In genomic region chr11:113476553-113476952, GRCh38 we compare ENCODE assay signal across 35 cellular contexts. TPM values are rescaled to one million over a fixed set of nuclear protein-coding genes. Genes with fewer than 3 reads are reported as not detected.
"Had no signal": no experiment of that assay in that cellular context is flagged by ENCODE, and none has a peak within 500 bp of the region (broad histone marks: within the 10 kb centered on the region; RNA-seq: fewer than 3 reads in every experiment).

No MANE protein-coding gene starts in this region.

- H3K4me1 ChIP-seq: breast epithelium, colonic mucosa had no signal

- H3K27ac ChIP-seq: adrenal gland, body of pancreas, breast epithelium, cardiac muscle cell, colonic mucosa, epithelial cell of prostate, esophagus squamous epithelium, gastroesophageal sphincter had no signal

- H3K4me3 ChIP-seq: adrenal gland, body of pancreas, breast epithelium, cardiac muscle cell, colonic mucosa, esophagus squamous epithelium, gastroesophageal sphincter had no signal

- H3K4me3 Mint-ChIP-seq: activated CD8-positive, alpha-beta T cell treated with anti-CD3 and anti-CD28 coated beads for 36 hours; activated naive CD8-positive, alpha-beta T cell treated with anti-CD3 and anti-CD28 coated beads, Interleukin-2, amount 50 U/mL, for 24 hours; activated T-cell treated with anti-CD3 and anti-CD28 coated beads, Interleukin-2, amount 50 U/mL, for 4 hours; activated T-helper 17 cell treated with anti-CD3 and anti-CD28 coated beads, Interleukin-2, amount 50 U/mL, for 72 hours had no signal

- H3K9me3 ChIP-seq: adrenal gland, body of pancreas, breast epithelium, colonic mucosa, esophagus squamous epithelium, gastroesophageal sphincter had no signal

- H3K36me3 ChIP-seq: adrenal gland, breast epithelium, cardiac muscle cell, colonic mucosa, esophagus squamous epithelium, gastroesophageal sphincter had no signal

- H3K9me3 Mint-ChIP-seq: activated CD8-positive, alpha-beta T cell treated with anti-CD3 and anti-CD28 coated beads for 36 hours; activated naive CD4-positive, alpha-beta T cell treated with anti-CD3 and anti-CD28 coated beads, Interleukin-2, amount 50 U/mL, for 24 hours; activated naive CD8-positive, alpha-beta T cell treated with anti-CD3 and anti-CD28 coated beads for 36 hours; activated naive CD8-positive, alpha-beta T cell treated with anti-CD3 and anti-CD28 coated beads, Interleukin-2, amount 50 U/mL, for 24 hours; activated T-cell treated with anti-CD3 and anti-CD28 coated beads, Interleukin-2, amount 50 U/mL, for 4 hours; activated T-helper 17 cell treated with anti-CD3 and anti-CD28 coated beads, Interleukin-2, amount 50 U/mL, for 72 hours had no signal

- DNase-seq: activated CD4-positive, alpha-beta T cell treated with anti-CD3 and anti-CD28 coated beads for 48 hours; activated CD4-positive, alpha-beta T cell treated with anti-CD3 and anti-CD28 coated beads, Interleukin-2, amount 50 U/mL, for 1 hour; activated CD4-positive, alpha-beta T cell treated with anti-CD3 and anti-CD28 coated beads, Interleukin-2, amount 50 U/mL, for 48 hours; activated CD8-positive, alpha-beta memory T cell treated with anti-CD3 and anti-CD28 coated beads for 24 hours; activated CD8-positive, alpha-beta T cell treated with anti-CD3 and anti-CD28 coated beads for 36 hours; activated effector memory CD4-positive, alpha-beta T cell treated with Interleukin-2 at 50 U/mL for 16 hours; activated gamma-delta T cell treated with Interleukin-2 at 50 U/mL for 16 hours; activated naive CD4-positive, alpha-beta T cell treated with Interleukin-2 at 50 U/mL for 16 hours; activated naive CD8-positive, alpha-beta T cell treated with anti-CD3 and anti-CD28 coated beads for 36 hours; activated naive CD8-positive, alpha-beta T cell treated with anti-CD3 and anti-CD28 coated beads, Interleukin-2, amount 50 U/mL, for 24 hours; activated T-cell treated with anti-CD3 and anti-CD28 coated beads, Interleukin-2, amount 50 U/mL, for 4 hours; amygdala; aorta; body of pancreas; central memory CD4-positive, alpha-beta T cell; cerebellar nuclear complex; colonic mucosa; effector CD8-positive, alpha-beta T cell; esophagus squamous epithelium; foreskin melanocyte; head of caudate nucleus; T-helper 1 cell; T-helper 17 cell had no signal

- H3K4me1 Mint-ChIP-seq: activated T-helper 17 cell treated with anti-CD3 and anti-CD28 coated beads, Interleukin-2, amount 50 U/mL, for 72 hours had no signal

- H3K27ac Mint-ChIP-seq: activated CD8-positive, alpha-beta T cell treated with anti-CD3 and anti-CD28 coated beads for 36 hours; activated naive CD4-positive, alpha-beta T cell treated with anti-CD3 and anti-CD28 coated beads, Interleukin-2, amount 50 U/mL, for 24 hours; activated naive CD8-positive, alpha-beta T cell treated with anti-CD3 and anti-CD28 coated beads for 36 hours; activated naive CD8-positive, alpha-beta T cell treated with anti-CD3 and anti-CD28 coated beads, Interleukin-2, amount 50 U/mL, for 24 hours; activated T-helper 17 cell treated with anti-CD3 and anti-CD28 coated beads, Interleukin-2, amount 50 U/mL, for 72 hours; T-helper 17 cell had no signal

- H3K36me3 Mint-ChIP-seq: activated naive CD8-positive, alpha-beta T cell treated with anti-CD3 and anti-CD28 coated beads for 36 hours had no signal

RNA-seq across cellular contexts. Expression of gene DRD2, which starts 1.4 kb away (rescaled TPM):
- total RNA-seq: activated CD8-positive, alpha-beta T cell treated with anti-CD3 and anti-CD28 coated beads for 36 hours; activated naive CD8-positive, alpha-beta T cell treated with anti-CD3 and anti-CD28 coated beads for 36 hours; activated T-cell treated with anti-CD3 and anti-CD28 coated beads, Interleukin-2, amount 50 U/mL, for 4 hours; dermis microvascular lymphatic vessel endothelial cell; endothelial cell of umbilical vein; fibroblast of lung; fibroblast of villous mesenchyme; glomerular endothelial cell; T-helper 17 cell had no signal
- polyA plus RNA-seq: endothelial cell of umbilical vein, fibroblast of lung had no signal
